ENCODE assay signal across 1 cellular context in genomic region chr3:131363275-131363674, GRCh38.
TF ChIP-seq lines count a peak whose summit lies in the region.

No MANE protein-coding gene starts in this region.

TF ChIP-seq in HCT116, 20 proteins besides CTCF, POLR2A, EP300 and RAD21 (continued from another document):
- TF ChIP-seq REST (IDR thresholded peaks at IDR 0.05; ENCODE audit: low read depth) = no peak
- TF ChIP-seq SRF (IDR thresholded peaks at IDR 0.05; ENCODE audit: low read depth) = no peak
- TF ChIP-seq ELF1 (IDR thresholded peaks at IDR 0.05; ENCODE audit: borderline replicate concordance, low read depth) = no peak
- TF ChIP-seq ZNF274 (IDR thresholded peaks at IDR 0.05; ENCODE audit: low read depth, low read length) = no peak
- TF ChIP-seq POLR2AphosphoS5 (IDR thresholded peaks at IDR 0.05; ENCODE audit: low read depth, low read length) = no peak
- no peak for TF ChIP-seq FOSL1 (IDR thresholded peaks at IDR 0.05; ENCODE audit: low read depth)
- TF ChIP-seq CEBPB (IDR thresholded peaks at IDR 0.05; ENCODE audit: low read depth) = no peak
- TF ChIP-seq ZFX (IDR thresholded peaks at IDR 0.05) = no peak
